ENCODE assay signal across 1 cellular context in the genomic region with DNA sequence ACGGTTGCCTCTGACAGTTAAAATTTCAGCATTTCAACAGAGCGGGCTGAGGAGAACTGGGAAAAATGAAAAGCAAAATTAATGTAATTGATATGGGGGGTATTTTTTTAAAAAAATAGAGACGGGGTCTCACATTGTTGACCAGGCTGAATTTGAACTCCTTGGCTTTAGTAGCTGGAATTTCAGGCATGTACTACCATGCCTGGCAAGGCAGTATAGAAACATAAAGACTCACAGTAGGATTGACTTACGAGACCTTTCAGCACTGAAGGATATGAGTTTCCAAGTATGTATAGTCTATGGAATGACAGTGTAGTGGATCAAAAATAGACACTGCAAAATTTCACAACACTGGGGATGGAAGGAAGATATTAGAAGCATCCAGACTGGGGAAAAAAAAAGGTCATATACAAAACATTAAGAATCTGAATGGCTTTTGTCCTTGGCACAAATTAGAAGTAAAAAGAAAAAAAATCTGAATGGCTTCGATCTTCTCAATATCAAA.
TF ChIP-seq lines count a peak whose summit lies in the region.

No MANE protein-coding gene starts in this region.

TF ChIP-seq in SK-N-SH treated with all-trans-retinoic acid at 6 μM for 48 hours, 23 proteins besides CTCF, POLR2A, EP300 and RAD21 (continued from another document):
- TF ChIP-seq, protein P1, sequence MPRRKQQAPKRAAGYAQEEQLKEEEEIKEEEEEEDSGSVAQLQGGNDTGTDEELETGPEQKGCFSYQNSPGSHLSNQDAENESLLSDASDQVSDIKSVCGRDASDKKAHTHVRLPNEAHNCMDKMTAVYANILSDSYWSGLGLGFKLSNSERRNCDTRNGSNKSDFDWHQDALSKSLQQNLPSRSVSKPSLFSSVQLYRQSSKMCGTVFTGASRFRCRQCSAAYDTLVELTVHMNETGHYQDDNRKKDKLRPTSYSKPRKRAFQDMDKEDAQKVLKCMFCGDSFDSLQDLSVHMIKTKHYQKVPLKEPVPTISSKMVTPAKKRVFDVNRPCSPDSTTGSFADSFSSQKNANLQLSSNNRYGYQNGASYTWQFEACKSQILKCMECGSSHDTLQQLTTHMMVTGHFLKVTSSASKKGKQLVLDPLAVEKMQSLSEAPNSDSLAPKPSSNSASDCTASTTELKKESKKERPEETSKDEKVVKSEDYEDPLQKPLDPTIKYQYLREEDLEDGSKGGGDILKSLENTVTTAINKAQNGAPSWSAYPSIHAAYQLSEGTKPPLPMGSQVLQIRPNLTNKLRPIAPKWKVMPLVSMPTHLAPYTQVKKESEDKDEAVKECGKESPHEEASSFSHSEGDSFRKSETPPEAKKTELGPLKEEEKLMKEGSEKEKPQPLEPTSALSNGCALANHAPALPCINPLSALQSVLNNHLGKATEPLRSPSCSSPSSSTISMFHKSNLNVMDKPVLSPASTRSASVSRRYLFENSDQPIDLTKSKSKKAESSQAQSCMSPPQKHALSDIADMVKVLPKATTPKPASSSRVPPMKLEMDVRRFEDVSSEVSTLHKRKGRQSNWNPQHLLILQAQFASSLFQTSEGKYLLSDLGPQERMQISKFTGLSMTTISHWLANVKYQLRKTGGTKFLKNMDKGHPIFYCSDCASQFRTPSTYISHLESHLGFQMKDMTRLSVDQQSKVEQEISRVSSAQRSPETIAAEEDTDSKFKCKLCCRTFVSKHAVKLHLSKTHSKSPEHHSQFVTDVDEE (CRISPR knock-in tag; IDR thresholded peaks at IDR 0.05): no peak
